ENCODE assay signal across 8 cellular contexts in the genomic region with DNA sequence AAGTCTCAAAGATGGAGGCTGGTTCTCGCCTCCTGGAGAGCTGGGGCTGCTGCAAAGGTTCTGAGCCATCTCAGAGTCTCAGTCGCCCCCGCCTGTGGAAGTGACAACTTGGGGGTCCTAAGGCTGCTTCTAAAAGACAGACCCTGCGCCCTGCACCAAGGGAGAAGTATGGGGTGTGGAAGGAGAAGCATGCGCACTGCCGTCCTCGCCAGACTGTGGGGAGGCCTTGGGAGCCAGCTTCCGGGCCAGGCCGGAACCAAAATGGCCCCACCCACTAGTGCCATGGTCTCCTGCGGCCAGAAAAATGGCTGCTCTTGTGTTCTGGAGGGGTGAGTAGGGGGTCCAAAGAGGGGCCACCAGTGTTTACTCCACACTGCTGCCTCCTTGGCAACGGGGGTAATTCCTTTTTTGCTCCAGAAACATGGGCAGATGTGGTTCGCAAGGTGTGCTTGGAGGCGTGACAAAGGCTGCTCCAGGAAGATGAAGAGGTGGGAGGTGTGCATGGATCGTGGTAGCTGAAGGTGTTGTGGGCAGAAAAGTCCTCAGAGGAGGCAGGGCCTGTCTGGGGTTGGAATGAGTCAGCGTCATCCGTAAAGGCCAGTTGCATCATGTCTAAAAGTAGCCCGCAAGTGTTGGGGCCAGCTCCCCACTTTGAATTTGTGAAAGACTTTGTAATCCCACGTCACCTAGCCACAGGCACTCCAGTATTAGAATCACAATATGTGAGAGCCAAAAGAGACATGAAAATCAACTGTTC.
DNase-seq lines count a peak whose midpoint lies in the region; ATAC-seq lines count a peak whose summit lies in the region.
"Had no signal": no experiment of that assay in that cellular context is flagged by ENCODE, and none has a peak within 500 bp of the region (broad histone marks: within the 10 kb centered on the region; RNA-seq: fewer than 3 reads in every experiment).

No MANE protein-coding gene starts in this region.

- H3K4me3 ChIP-seq in SJCRH30, result no peak overlapping the region

- no peaks in the 10 kb centered on the region for H3K9me3 ChIP-seq in SJCRH30 (replicated peaks)

- peak; percentile 82 for ATAC-seq in GM19372 (IDR thresholded peaks at IDR 0.05; ENCODE audit: low read depth, unreplicated experiment)
- peak; percentile 89 for ATAC-seq in HG03342 (IDR thresholded peaks at IDR 0.05; ENCODE audit: unreplicated experiment)
- ATAC-seq in GM18517 (IDR thresholded peaks at IDR 0.05; ENCODE audit: unreplicated experiment), result no peak
- ATAC-seq in GM21619 (IDR thresholded peaks at IDR 0.05; ENCODE audit: unreplicated experiment), result no peak

- H3K36me3 ChIP-seq in SJCRH30, result no peaks in the 10 kb centered on the region

- H3K27ac ChIP-seq in SJCRH30, result no peak overlapping the region

- no peaks in the 10 kb centered on the region for H3K4me1 ChIP-seq in SJCRH30

- no peaks in the 10 kb centered on the region for H3K27me3 ChIP-seq in SJCRH30

- peak; percentile 4 to 9 for DNase-seq in SJCRH30
- DNase-seq in non-pigmented ciliary epithelial cell (ENCODE audit: low read depth), result peak; percentile 54
- DNase-seq in CD1c-positive myeloid dendritic cell (ENCODE audit: extremely low spot score), result no peak
- DNase-seq: small intestine had no signal

Comparison
In these comparisons a context has a peak if more than half of its experiments do, and no peak if none do; other contexts are left out.
1. ATAC-seq: peak in GM19372 (single experiment) and HG03342 (single experiment); none in GM18517 (single experiment) and GM21619 (single experiment).